Comparison of ENCODE assay signal across 24 cellular contexts in genomic region chr2:2452961-2453360, GRCh38.
"Had no signal": no experiment of that assay in that cellular context is flagged by ENCODE, and none has a peak within 500 bp of the region (broad histone marks: within the 10 kb centered on the region; RNA-seq: fewer than 3 reads in every experiment).

No MANE protein-coding gene starts in this region.

- H3K4me3 Mint-ChIP-seq: naive thymus-derived CD8-positive, alpha-beta T cell; nephron progenitor cell; type B pancreatic cell had no signal

- H3K4me3 ChIP-seq: coronary artery, gastrocnemius medialis, left lung, prostate gland, sigmoid colon, stomach, thyroid gland had no signal

- H3K4me1 ChIP-seq: gastrocnemius medialis, left lung, prostate gland, sigmoid colon, stomach, thyroid gland had no signal

- H3K27me3 ChIP-seq: gastrocnemius medialis, left lung, sigmoid colon, thyroid gland had no signal

- H3K4me1 Mint-ChIP-seq: naive thymus-derived CD8-positive, alpha-beta T cell; nephron progenitor cell had no signal

- H3K36me3 ChIP-seq: gastrocnemius medialis, left lung, prostate gland, sigmoid colon, stomach, thyroid gland had no signal

- H3K36me3 Mint-ChIP-seq: naive thymus-derived CD8-positive, alpha-beta T cell; type B pancreatic cell had no signal

- H3K9me3 Mint-ChIP-seq: nephron progenitor cell, type B pancreatic cell had no signal

- DNase-seq: dermis blood vessel endothelial cell; foreskin fibroblast; gastrocnemius medialis; head of caudate nucleus; kidney; left cardiac atrium; left lung; mesenchymal stem cell; midbrain; naive thymus-derived CD8-positive, alpha-beta T cell; nephron progenitor cell; nucleus accumbens; right cardiac atrium; sigmoid colon; small intestine; stimulated activated CD4-positive, alpha-beta T cell treated with anti-CD3 and anti-CD28 coated beads, Interleukin-1b, Interleukin-23, amount 100 ng/mL, for 48 hours; stimulated activated CD4-positive, alpha-beta T cell treated with anti-CD3 and anti-CD28 coated beads, Interleukin-4, amount 100 ng/mL, for 1 hour; stimulated activated CD8-positive, alpha-beta memory T cell treated with anti-CD3 and anti-CD28 coated beads, Interleukin-4, amount 100 ng/mL, for 48 hours; stimulated activated naive CD4-positive, alpha-beta T cell treated with Interleukin-2 at 50 U/mL for 16 hours; stomach; thyroid gland had no signal

- H3K27ac ChIP-seq: coronary artery, gastrocnemius medialis, left lung, prostate gland, sigmoid colon, stomach, thyroid gland had no signal

- H3K9me3 ChIP-seq: gastrocnemius medialis, left lung, prostate gland, stomach, thyroid gland had no signal

- ATAC-seq: gastrocnemius medialis; left cardiac atrium; left lung; naive thymus-derived CD8-positive, alpha-beta T cell; right cardiac atrium had no signal

- H3K27ac Mint-ChIP-seq: naive thymus-derived CD8-positive, alpha-beta T cell; nephron progenitor cell; type B pancreatic cell had no signal
